In genomic region chr3:16508591-16508995, GRCh38 we compare ENCODE assay signal across 14 cellular contexts. TPM values are rescaled to one million over a fixed set of nuclear protein-coding genes. Genes with fewer than 3 reads are reported as not detected.
A peak's percentile ranks its signal among the peaks of the same experiment; 100 is the strongest.
DNase-seq lines count a peak whose midpoint lies in the region; ATAC-seq, FAIRE-seq and TF ChIP-seq lines count a peak whose summit lies in the region.
"Had no signal": no experiment of that assay in that cellular context is flagged by ENCODE, and none has a peak within 500 bp of the region (broad histone marks: within the 10 kb centered on the region; RNA-seq: fewer than 3 reads in every experiment).

No MANE protein-coding gene starts in this region.

- H2AFZ ChIP-seq in Karpas-422 (ENCODE audit: low read length) (no peak overlapping the region), astrocyte (ENCODE audit: low read depth, low read length) (no peak overlapping the region)
- H2AFZ ChIP-seq: hepatocyte had no signal

- H3K27me3 Mint-ChIP-seq in activated T-cell treated with anti-CD3 and anti-CD28 coated beads, Interleukin-2, amount 50 U/mL, for 4 hours (ENCODE audit: low read depth), result no peaks in the 10 kb centered on the region
- no peaks in the 10 kb centered on the region for H3K27me3 Mint-ChIP-seq in astrocyte (ENCODE audit: low read depth, unreplicated experiment)

- H3K4me1 Mint-ChIP-seq in activated T-cell treated with anti-CD3 and anti-CD28 coated beads, Interleukin-2, amount 50 U/mL, for 4 hours (ENCODE audit: low read depth), result peaks cover 73% of the 10 kb centered on the region
- H3K4me1 Mint-ChIP-seq in astrocyte (ENCODE audit: low read depth, unreplicated experiment), result peaks cover 22% of the 10 kb centered on the region
- peaks cover 81% of the 10 kb centered on the region for H3K4me1 Mint-ChIP-seq in stimulated activated effector memory CD8-positive, alpha-beta T cell treated with anti-CD3 and anti-CD28 coated beads, Interleukin-12 subunit alpha, Interleukin-12 subunit beta, amount 100 ng/mL, for 72 hours

- no peak for ATAC-seq in activated T-cell treated with anti-CD3 and anti-CD28 coated beads, Interleukin-2, amount 50 U/mL, for 4 hours
- ATAC-seq in stimulated activated effector memory CD8-positive, alpha-beta T cell treated with anti-CD3 and anti-CD28 coated beads, Interleukin-12 subunit alpha, Interleukin-12 subunit beta, amount 100 ng/mL, for 72 hours, result peak; percentile 45
- ATAC-seq in GM18909 (IDR thresholded peaks at IDR 0.05; ENCODE audit: poor library complexity, unreplicated experiment), result no peak

- intact Hi-C loops in cardiac septum (cut with DNase I), result no loop called here

- H3K36me3 ChIP-seq in Karpas-422 (ENCODE audit: insufficient read depth, low read length) (peaks cover 57% of the 10 kb centered on the region), astrocyte (ENCODE audit: insufficient read depth, low read length) (no peaks in the 10 kb centered on the region)

- no peak for DNase-seq in activated T-cell treated with anti-CD3 and anti-CD28 coated beads, Interleukin-2, amount 50 U/mL, for 4 hours
- DNase-seq in activated T-cell treated with anti-CD3 and anti-CD28 coated beads, Interleukin-2, amount 50 U/mL, for 1 hour, result no peak
- DNase-seq in Karpas-422 (no peak), astrocyte (ENCODE audit: low read depth) (peak; percentile 67), cardiac septum (ENCODE audit: low spot score) (no peak), iPS-NIHi11 (ENCODE audit: low spot score) (no peak)
- DNase-seq in stimulated activated effector memory CD8-positive, alpha-beta T cell treated with anti-CD3 and anti-CD28 coated beads, Interleukin-12 subunit alpha, Interleukin-12 subunit beta, amount 100 ng/mL, for 72 hours (ENCODE audit: low spot score in 2 of 2), result no peak
- DNase-seq: activated CD8-positive, alpha-beta memory T cell treated with anti-CD3 and anti-CD28 coated beads, Interleukin-2, amount 50 U/mL, for 4 hours; HCEC 1CT; NCI-H1930; SIG-M5; stimulated activated CD4-positive, alpha-beta T cell treated with anti-CD3 and anti-CD28 coated beads, Interleukin-12 subunit alpha, Interleukin-12 subunit beta, amount 100 ng/mL, for 4 hours had no signal

- H3K36me3 Mint-ChIP-seq in activated T-cell treated with anti-CD3 and anti-CD28 coated beads, Interleukin-2, amount 50 U/mL, for 4 hours (ENCODE audit: insufficient read depth), result peaks cover 27% of the 10 kb centered on the region
- peaks cover 9% of the 10 kb centered on the region for H3K36me3 Mint-ChIP-seq in astrocyte (ENCODE audit: low read depth, unreplicated experiment)
- H3K36me3 Mint-ChIP-seq in stimulated activated effector memory CD8-positive, alpha-beta T cell treated with anti-CD3 and anti-CD28 coated beads, Interleukin-12 subunit alpha, Interleukin-12 subunit beta, amount 100 ng/mL, for 72 hours, result peaks cover 88% of the 10 kb centered on the region

- no peaks in the 10 kb centered on the region for H3K9me3 Mint-ChIP-seq in activated T-cell treated with anti-CD3 and anti-CD28 coated beads, Interleukin-2, amount 50 U/mL, for 4 hours
- H3K9me3 Mint-ChIP-seq in astrocyte (ENCODE audit: unreplicated experiment), result peaks cover 7% of the 10 kb centered on the region
- no peaks in the 10 kb centered on the region for H3K9me3 Mint-ChIP-seq in stimulated activated effector memory CD8-positive, alpha-beta T cell treated with anti-CD3 and anti-CD28 coated beads, Interleukin-12 subunit alpha, Interleukin-12 subunit beta, amount 100 ng/mL, for 72 hours

- H3K9me3 ChIP-seq in Karpas-422 (ENCODE audit: low read length), result no peaks in the 10 kb centered on the region
- no peaks in the 10 kb centered on the region for H3K9me3 ChIP-seq in astrocyte (ENCODE audit: insufficient read depth, low read depth, low read length)

- no peak for FAIRE-seq in astrocyte (lab: Jason Lieb, UNC)

- H3K4me3 ChIP-seq in Karpas-422 (ENCODE audit: low read length) (peak overlapping the region; percentile 93), astrocyte (ENCODE audit: insufficient read depth, low read depth, low read length) (no peak overlapping the region)
- H3K4me3 ChIP-seq: hepatocyte had no signal

- peak overlapping the region; percentile 74 for H3K4me2 ChIP-seq in Karpas-422 (ENCODE audit: low read depth, low read length, poor library complexity, severe bottlenecking)
- no peak overlapping the region for H3K4me2 ChIP-seq in astrocyte (ENCODE audit: low read length)
- H3K4me2 ChIP-seq: hepatocyte had no signal

- H3K9ac ChIP-seq in Karpas-422 (ENCODE audit: low read length), result peak overlapping the region; percentile 99
- H3K9ac ChIP-seq in astrocyte (ENCODE audit: low read length), result no peak overlapping the region

- H3K4me3 Mint-ChIP-seq in activated T-cell treated with anti-CD3 and anti-CD28 coated beads, Interleukin-2, amount 50 U/mL, for 4 hours, result peak overlapping the region; percentile 17
- H3K4me3 Mint-ChIP-seq in astrocyte (ENCODE audit: unreplicated experiment), result no peak overlapping the region
- peak overlapping the region; percentile 56 for H3K4me3 Mint-ChIP-seq in stimulated activated effector memory CD8-positive, alpha-beta T cell treated with anti-CD3 and anti-CD28 coated beads, Interleukin-12 subunit alpha, Interleukin-12 subunit beta, amount 100 ng/mL, for 72 hours

- H3K4me1 ChIP-seq in Karpas-422 (ENCODE audit: low read length) (peaks cover 88% of the 10 kb centered on the region), astrocyte (ENCODE audit: insufficient read depth, low read length) (peaks cover 28% of the 10 kb centered on the region)

- no peak overlapping the region for H3K27ac Mint-ChIP-seq in astrocyte (ENCODE audit: unreplicated experiment)
- peak overlapping the region; percentile 79 for H3K27ac Mint-ChIP-seq in stimulated activated effector memory CD8-positive, alpha-beta T cell treated with anti-CD3 and anti-CD28 coated beads, Interleukin-12 subunit alpha, Interleukin-12 subunit beta, amount 100 ng/mL, for 72 hours

- TF ChIP-seq CTCF in astrocyte (IDR thresholded peaks at IDR 0.05; ENCODE audit: insufficient read depth, low read depth, low read length), result no peak

- H4K20me1 ChIP-seq in Karpas-422 (ENCODE audit: insufficient read depth, low read depth, low read length), result peaks cover 47% of the 10 kb centered on the region
- H4K20me1 ChIP-seq in astrocyte (ENCODE audit: insufficient read depth, low read length), result peaks cover 77% of the 10 kb centered on the region

- H3K27ac ChIP-seq in Karpas-422 (ENCODE audit: low read length) (peak overlapping the region; percentile 99), astrocyte (ENCODE audit: low read depth, low read length) (no peak overlapping the region)
- H3K27ac ChIP-seq: hepatocyte had no signal

- H3K79me2 ChIP-seq in Karpas-422 (ENCODE audit: low read length), result peaks cover 90% of the 10 kb centered on the region
- peaks cover 97% of the 10 kb centered on the region for H3K79me2 ChIP-seq in astrocyte (ENCODE audit: insufficient read depth, low read length)

- H3K27me3 ChIP-seq in Karpas-422 (ENCODE audit: low read length) (no peaks in the 10 kb centered on the region), astrocyte (ENCODE audit: insufficient read depth, low read length) (no peaks in the 10 kb centered on the region)

- H3K9me2 ChIP-seq in Karpas-422 (replicated peaks; ENCODE audit: insufficient read depth, low read length), result no peaks in the 10 kb centered on the region

RNA-seq across cellular contexts. Expression of gene RFTN1, which starts 4.9 kb away (rescaled TPM):
- 10 to 100 TPM; 52.9 to 72.4 (median 69.6) TPM for total RNA-seq in activated T-cell treated with anti-CD3 and anti-CD28 coated beads, Interleukin-2, amount 50 U/mL, for 4 hours
- total RNA-seq in Karpas-422 (2014; rRNA removed; shearing (Covaris generic); ENCODE audit: low replicate concordance), result 291 and 375 TPM in 2 replicates
- total RNA-seq in astrocyte, result 49.5 and 56.8 TPM in 2 replicates
- total RNA-seq in cardiac septum, result 26.5 TPM
